1 cellular context compared by ENCODE assay signal in the genomic region with DNA sequence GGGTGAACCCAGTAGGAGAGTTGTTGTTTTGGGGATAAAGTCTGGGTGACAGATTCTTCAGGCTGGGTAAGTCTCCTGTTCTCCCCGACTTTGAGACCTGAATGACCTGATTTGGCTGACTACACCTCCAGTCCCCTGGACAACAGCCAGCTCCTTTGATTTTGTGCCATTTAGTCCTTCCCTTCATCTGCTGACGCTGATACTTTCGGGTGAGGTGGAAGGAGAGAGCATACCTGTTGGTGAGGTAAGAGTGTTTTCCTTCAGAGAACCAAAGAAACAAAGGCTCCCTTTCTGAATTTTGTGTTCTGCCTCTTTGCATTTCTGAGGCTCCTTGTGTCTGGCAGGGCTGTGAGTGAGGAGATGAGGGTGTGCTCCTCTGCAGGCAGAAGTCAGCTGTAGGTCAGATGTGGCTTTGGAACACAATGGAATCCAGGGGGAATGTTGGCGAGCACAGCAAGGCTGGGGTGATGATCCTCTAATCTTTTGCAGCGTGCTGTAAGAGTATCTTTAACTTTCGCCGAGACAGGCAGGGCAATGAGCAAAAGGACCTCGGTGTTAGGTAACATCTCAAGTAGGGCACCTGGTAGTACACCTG.
A peak's percentile ranks its signal among the peaks of the same experiment; 100 is the strongest.
TF ChIP-seq lines count a peak whose summit lies in the region.

No MANE protein-coding gene starts in this region.

TF ChIP-seq in H1, 55 proteins besides CTCF, POLR2A, EP300 and RAD21:
- TF ChIP-seq EGR1 (IDR thresholded peaks at IDR 0.05; ENCODE audit: borderline replicate concordance, low read depth, low read length) (no peak), TEAD4 (IDR thresholded peaks at IDR 0.05; ENCODE audit: low read depth, low read length) (peak; percentile 52; the same call in 1 of the 2 replicates)
